Comparison of ENCODE assay signal across 17 cellular contexts in the genomic region with DNA sequence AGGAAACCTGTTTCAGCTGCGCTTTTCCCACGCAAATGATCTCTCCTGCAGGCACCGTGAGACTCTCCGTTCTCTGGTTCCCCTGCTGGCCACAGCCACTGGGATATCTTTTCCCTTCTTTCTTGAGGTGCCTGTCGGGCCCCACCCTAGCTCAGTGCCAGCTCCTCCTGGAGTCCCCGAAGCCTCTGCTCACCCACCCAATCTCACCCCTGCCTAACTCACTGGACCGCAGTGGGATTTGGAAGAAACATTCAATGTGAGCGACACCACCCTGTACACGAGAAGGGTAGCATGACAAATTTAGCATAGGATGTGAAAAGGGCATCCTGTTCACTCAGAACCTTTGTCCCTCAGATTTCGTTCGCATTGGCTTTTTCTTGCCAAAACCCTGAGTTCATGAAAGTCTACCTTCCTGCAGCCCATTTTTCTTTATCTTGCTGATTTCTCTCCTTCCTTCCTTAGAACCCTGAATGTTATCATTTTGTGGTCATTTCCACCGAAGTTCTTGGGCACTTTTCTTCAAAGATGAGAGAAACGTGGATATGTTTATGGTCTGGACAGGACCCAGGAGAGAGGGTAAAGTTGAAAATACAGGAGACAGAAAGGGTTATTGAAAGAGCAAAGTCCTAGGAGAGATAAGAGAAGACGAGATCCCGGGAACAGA.
DNase-seq lines count a peak whose midpoint lies in the region; ATAC-seq and TF ChIP-seq lines count a peak whose summit lies in the region.
"Had no signal": no experiment of that assay in that cellular context is flagged by ENCODE, and none has a peak within 500 bp of the region (broad histone marks: within the 10 kb centered on the region; RNA-seq: fewer than 3 reads in every experiment).

No MANE protein-coding gene starts in this region.

- DNase-seq in left cardiac atrium (peak; percentile 36), right atrium auricular region (ENCODE audit: low spot score) (no peak), endothelial cell (ENCODE audit: low spot score) (no peak), left lobe of liver (ENCODE audit: low spot score) (no peak), GM13976 (ENCODE audit: low spot score) (no peak), anterior cingulate cortex (lab: John Stamatoyannopoulos, UW) (no peak)
- DNase-seq: BE2C, EL, H7, HFFc6, MG63, NCI-H1694 treated with DMSO at 0.1 percent for 48 hours, NCI-H446, OCI-M1, SHP77 had no signal

- in situ Hi-C loops in GM13976 (cut with MboI; ENCODE audit: low sequenced_read_pairs, unreplicated experiment): no loop called here

- H3K9me3 Mint-ChIP-seq in endothelial cell (ENCODE audit: unreplicated experiment): no peaks in the 10 kb centered on the region
- H3K9me3 Mint-ChIP-seq: HFFc6 had no signal

- no peaks in the 10 kb centered on the region for H3K36me3 ChIP-seq in right atrium auricular region
- H3K36me3 ChIP-seq: BE2C, MG63 had no signal

- H3K27me3 Mint-ChIP-seq in endothelial cell (ENCODE audit: unreplicated experiment): peaks cover 12% of the 10 kb centered on the region

- no peak overlapping the region for H3K4me3 Mint-ChIP-seq in endothelial cell (ENCODE audit: unreplicated experiment)
- H3K4me3 Mint-ChIP-seq: HFFc6 had no signal

- peak overlapping the region; percentile 12 for H3K27ac Mint-ChIP-seq in endothelial cell (ENCODE audit: unreplicated experiment)
- H3K27ac Mint-ChIP-seq: HFFc6 had no signal

- H3K9me3 ChIP-seq in right atrium auricular region: no peaks in the 10 kb centered on the region
- H3K9me3 ChIP-seq: BE2C, MG63 had no signal

- TF ChIP-seq CTCF in right atrium auricular region (IDR thresholded peaks at IDR 0.05): no peak
- no peak for TF ChIP-seq CTCF in endothelial cell (IDR thresholded peaks at IDR 0.05; ENCODE audit: unreplicated experiment)
- TF ChIP-seq CTCF in GM13976 (IDR thresholded peaks at IDR 0.05; ENCODE audit: borderline replicate concordance, control extremely low read depth, extremely low read depth, insufficient read depth, missing control alignments): no peak

- ATAC-seq in left cardiac atrium (peak in 1 of 2 donors; percentile 61), left lobe of liver (peak; percentile 36), HG03439 (IDR thresholded peaks at IDR 0.05; ENCODE audit: unreplicated experiment) (no peak)
- ATAC-seq: K562 had no signal

- H3K4me3 ChIP-seq in right atrium auricular region: no peak overlapping the region
- H3K4me3 ChIP-seq: K562, MG63 had no signal

- peaks cover 5% of the 10 kb centered on the region for H3K36me3 Mint-ChIP-seq in endothelial cell (ENCODE audit: low read depth, unreplicated experiment)

- H3K27me3 ChIP-seq in right atrium auricular region: no peaks in the 10 kb centered on the region
- H3K27me3 ChIP-seq: BE2C, MG63 had no signal

- intact Hi-C loops in left cardiac atrium (cut with DNase I): no loop called here

- H3K4me1 ChIP-seq in right atrium auricular region: no peaks in the 10 kb centered on the region
- H3K4me1 ChIP-seq: BE2C had no signal

- H3K4me1 Mint-ChIP-seq in endothelial cell (ENCODE audit: unreplicated experiment): peaks cover 36% of the 10 kb centered on the region

- no peak overlapping the region for H3K27ac ChIP-seq in right atrium auricular region
